Comparison of ENCODE assay signal across 8 cellular contexts in the genomic region with DNA sequence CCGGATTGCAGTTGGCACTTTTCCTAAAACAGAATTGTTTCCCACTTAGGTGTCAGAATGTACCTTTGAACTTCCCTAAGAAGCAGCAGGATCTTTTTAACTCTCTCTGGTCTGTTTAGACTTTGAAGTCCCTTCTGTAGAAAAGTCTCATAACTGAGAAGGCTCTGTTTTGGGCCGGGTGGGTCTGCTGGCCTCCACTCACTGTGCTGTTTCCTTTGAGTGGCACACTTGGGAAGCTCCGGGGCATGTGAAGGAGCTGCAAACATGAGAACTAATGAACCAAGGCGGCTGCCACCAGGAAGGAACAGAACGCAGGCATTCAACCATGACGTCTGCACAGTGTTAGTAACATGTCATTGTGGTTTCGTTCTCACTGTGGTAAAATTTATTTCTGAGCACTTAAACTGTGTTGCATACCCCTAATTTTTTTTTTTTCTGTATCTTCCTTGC. TPM values are rescaled to one million over a fixed set of nuclear protein-coding genes. Genes with fewer than 3 reads are reported as not detected.
DNase-seq lines count a peak whose midpoint lies in the region; ATAC-seq and TF ChIP-seq lines count a peak whose summit lies in the region.

No MANE protein-coding gene starts in this region.

- ATAC-seq in HG03354 (IDR thresholded peaks at IDR 0.05; ENCODE audit: poor library complexity, severe bottlenecking, unreplicated experiment) (peak; percentile 71), WTC11 (no peak), GM18505 (IDR thresholded peaks at IDR 0.05; ENCODE audit: unreplicated experiment) (no peak)

- no peak for TF ChIP-seq POLR2A in GM18505 (IDR thresholded peaks at IDR 0.05; ENCODE audit: borderline replicate concordance, extremely low read depth, insufficient read depth, insufficient read length)

- H3K4me3 Mint-ChIP-seq in WTC11: no peak overlapping the region
- no peak overlapping the region for H3K4me3 Mint-ChIP-seq in chondrocyte (ENCODE audit: unreplicated experiment)

- H3K27ac Mint-ChIP-seq in WTC11 (peak overlapping the region; percentile 73), chondrocyte (ENCODE audit: unreplicated experiment) (peak overlapping the region; percentile 8)

- H3K4me3 ChIP-seq in GM12865 (ENCODE audit: low read depth, low read length): no peak overlapping the region

- DNase-seq in GM12865 (ENCODE audit: low read depth) (peak; percentile 79), WTC11 (ENCODE audit: low spot score) (no peak), chondrocyte (ENCODE audit: low spot score) (no peak), D341Med (ENCODE audit: low spot score) (no peak), SHP77 treated with DMSO at 0.1 percent for 48 hours (lab: John Stamatoyannopoulos, UW) (no peak)
- peak; percentile 39 to 59 for DNase-seq in stimulated activated CD4-positive, alpha-beta T cell treated with anti-CD3 and anti-CD28 coated beads, Interleukin-2, amount 100 ng/mL, for 48 hours

- H3K36me3 Mint-ChIP-seq in WTC11 (peaks cover 14% of the 10 kb centered on the region), chondrocyte (ENCODE audit: low read depth) (peaks cover 7% of the 10 kb centered on the region)

- POLR2A ChIA-PET in WTC11 (lab: Charles Lee): no interaction called here

- H3K9me3 Mint-ChIP-seq in WTC11 (peaks cover 3% of the 10 kb centered on the region; the same call in 1 of the 2 replicates), chondrocyte (ENCODE audit: low read depth) (no peaks in the 10 kb centered on the region)

- CTCF ChIA-PET in WTC11 (lab: Charles Lee): interaction anchor here (0.6 to 2.1 kb wide), 4 partner anchors 9 to 583 kb away, joined by 3 to 6 read pairs (median 4); no protein-coding TSS in a partner anchor

- TF ChIP-seq CTCF in GM12865 (IDR thresholded peaks at IDR 0.05; ENCODE audit: insufficient read depth, low read depth, low read length, missing control alignments) (no peak), WTC11 (IDR thresholded peaks at IDR 0.05) (no peak), chondrocyte (IDR thresholded peaks at IDR 0.05) (no peak)

- H3K27me3 Mint-ChIP-seq in WTC11 (ENCODE audit: low read depth) (no peaks in the 10 kb centered on the region), chondrocyte (ENCODE audit: low read depth) (no peaks in the 10 kb centered on the region)

- H3K4me1 Mint-ChIP-seq in WTC11: peaks cover 34% of the 10 kb centered on the region
- peaks cover 11% of the 10 kb centered on the region for H3K4me1 Mint-ChIP-seq in chondrocyte (ENCODE audit: low read depth)

TF ChIP-seq in WTC11, 78 proteins besides CTCF, POLR2A, EP300 and RAD21:
- no peak for TF ChIP-seq FOXJ3 (CRISPR knock-in tag; IDR thresholded peaks at IDR 0.05; ENCODE audit: borderline replicate concordance)

RNA-seq across cellular contexts. Expression of gene NCMAP, which starts 19.5 kb away (rescaled TPM):
- 0.26 to 0.41 TPM (median 0.39 TPM) in 3 replicates for total RNA-seq in WTC11 (2021)
- not detected in 3 replicates for total RNA-seq in chondrocyte

RNA-seq across cellular contexts. Expression of gene RCAN3, which starts 33.8 kb away (rescaled TPM):
- total RNA-seq in WTC11 (2021) (16.9 to 23.3 TPM (median 16.9 TPM) in 3 replicates), chondrocyte (14.5 to 16.2 TPM (median 15.2 TPM) in 3 replicates)

Comparison
In these comparisons a context has a peak if more than half of its experiments do, and no peak if none do; other contexts are left out.
1. DNase-seq: peak in GM12865 (single experiment) and stimulated activated CD4-positive, alpha-beta T cell treated with anti-CD3 and anti-CD28 coated beads, Interleukin-2, amount 100 ng/mL, for 48 hours (2 of 2); none in WTC11 (single experiment), chondrocyte (single experiment), D341Med (single experiment) and SHP77 treated with DMSO at 0.1 percent for 48 hours (single experiment).